18 cellular contexts compared by ENCODE assay signal in the genomic region with DNA sequence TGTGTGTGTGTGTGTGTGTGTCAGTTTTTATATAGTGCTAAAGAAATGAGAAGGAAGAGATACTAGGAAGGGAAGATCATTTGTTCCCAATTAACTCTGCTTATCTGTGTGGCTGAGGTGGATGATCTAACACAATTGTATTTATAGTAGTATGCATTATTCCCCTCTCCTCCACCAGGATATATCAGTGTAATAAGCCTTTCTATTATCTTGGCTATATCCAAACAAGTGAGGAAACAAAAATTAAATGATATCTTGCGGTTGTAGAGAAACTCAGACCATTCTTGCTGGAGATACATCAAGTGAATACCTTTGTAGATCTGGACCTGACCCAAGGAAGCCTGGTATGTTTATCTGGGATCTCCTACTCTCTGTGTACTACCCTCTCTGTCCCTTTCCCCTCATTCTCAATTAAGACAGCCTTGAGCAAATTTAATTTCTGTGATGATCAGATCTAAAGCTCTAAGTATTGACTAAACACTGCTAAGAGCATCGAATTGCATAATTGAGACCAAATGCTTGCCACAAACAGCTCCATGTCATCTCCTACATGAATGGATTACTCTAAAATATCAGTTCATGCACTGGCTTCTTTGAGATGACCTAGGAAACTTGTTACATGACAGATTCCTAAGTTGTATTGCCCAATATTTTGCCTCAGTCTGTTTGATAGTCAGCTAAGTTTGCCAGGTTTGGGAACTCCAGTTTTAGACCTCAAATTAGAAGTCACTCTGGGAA.
"Had no signal": no experiment of that assay in that cellular context is flagged by ENCODE, and none has a peak within 500 bp of the region (broad histone marks: within the 10 kb centered on the region; RNA-seq: fewer than 3 reads in every experiment).

No MANE protein-coding gene starts in this region.

- H3K9me3 Mint-ChIP-seq: activated B cell treated with CpG ODN at 0.5 μM for 24 hours; activated CD4-positive, alpha-beta memory T cell treated with anti-CD3 and anti-CD28 coated beads, Interleukin-2, amount 10 ng/mL, durations not matched to agents 7 days and 5 days; activated naive CD8-positive, alpha-beta T cell treated with anti-CD3 and anti-CD28 coated beads for 36 hours; brain; natural killer cell; stimulated activated memory B cell treated with anti-CD40 and anti-IgM and Interleukin-4, amounts not matched to agents 10 μg/mL and 1 μg/mL and 100 μg/mL, for 72 hours had no signal

- DNase-seq: activated B cell treated with CpG ODN at 0.5 μM for 24 hours; activated CD4-positive, alpha-beta memory T cell treated with anti-CD3 and anti-CD28 coated beads, Interleukin-2, amount 10 ng/mL, durations not matched to agents 7 days and 5 days; activated CD4-positive, alpha-beta T cell treated with anti-CD3 and anti-CD28 coated beads for 48 hours; activated CD8-positive, alpha-beta memory T cell treated with anti-CD3 and anti-CD28 coated beads, Interleukin-2, amount 10 ng/mL, durations not matched to agents 7 days and 5 days; activated naive CD4-positive, alpha-beta T cell; activated naive CD8-positive, alpha-beta T cell treated with anti-CD3 and anti-CD28 coated beads for 36 hours; caudate nucleus; colonic mucosa; mesendoderm; natural killer cell; right lobe of liver; stimulated activated CD4-positive, alpha-beta T cell treated with anti-CD3 and anti-CD28 coated beads, Interleukin-4, amount 100 ng/mL, for 4 hours; upper lobe of left lung had no signal

- H3K4me3 ChIP-seq: colonic mucosa, right lobe of liver, thoracic aorta, upper lobe of left lung had no signal

- H3K4me1 Mint-ChIP-seq: activated B cell treated with CpG ODN at 0.5 μM for 24 hours; activated CD4-positive, alpha-beta memory T cell treated with anti-CD3 and anti-CD28 coated beads, Interleukin-2, amount 10 ng/mL, durations not matched to agents 7 days and 5 days; activated CD8-positive, alpha-beta memory T cell treated with anti-CD3 and anti-CD28 coated beads, Interleukin-2, amount 10 ng/mL, durations not matched to agents 7 days and 5 days; activated naive CD8-positive, alpha-beta T cell treated with anti-CD3 and anti-CD28 coated beads for 36 hours; natural killer cell; stimulated activated memory B cell treated with anti-CD40 and anti-IgM and Interleukin-4, amounts not matched to agents 10 μg/mL and 1 μg/mL and 100 μg/mL, for 72 hours had no signal

- H3K27me3 ChIP-seq: colonic mucosa, neutrophil, right lobe of liver, upper lobe of left lung had no signal

- H3K27me3 Mint-ChIP-seq: activated naive CD8-positive, alpha-beta T cell treated with anti-CD3 and anti-CD28 coated beads for 36 hours; stimulated activated memory B cell treated with anti-CD40 and anti-IgM and Interleukin-4, amounts not matched to agents 10 μg/mL and 1 μg/mL and 100 μg/mL, for 72 hours had no signal

- H3K27ac Mint-ChIP-seq: activated B cell treated with CpG ODN at 0.5 μM for 24 hours; activated CD4-positive, alpha-beta memory T cell treated with anti-CD3 and anti-CD28 coated beads, Interleukin-2, amount 10 ng/mL, durations not matched to agents 7 days and 5 days; activated CD8-positive, alpha-beta memory T cell treated with anti-CD3 and anti-CD28 coated beads, Interleukin-2, amount 10 ng/mL, durations not matched to agents 7 days and 5 days; activated naive CD8-positive, alpha-beta T cell treated with anti-CD3 and anti-CD28 coated beads for 36 hours; brain; natural killer cell; stimulated activated memory B cell treated with anti-CD40 and anti-IgM and Interleukin-4, amounts not matched to agents 10 μg/mL and 1 μg/mL and 100 μg/mL, for 72 hours had no signal

- ATAC-seq: activated CD8-positive, alpha-beta memory T cell treated with anti-CD3 and anti-CD28 coated beads, Interleukin-2, amount 10 ng/mL, durations not matched to agents 7 days and 5 days; natural killer cell; right lobe of liver; stimulated activated memory B cell treated with anti-CD40 and anti-IgM and Interleukin-4, amounts not matched to agents 10 μg/mL and 1 μg/mL and 100 μg/mL, for 72 hours had no signal

- H3K4me3 Mint-ChIP-seq: activated B cell treated with CpG ODN at 0.5 μM for 24 hours; activated CD4-positive, alpha-beta memory T cell treated with anti-CD3 and anti-CD28 coated beads, Interleukin-2, amount 10 ng/mL, durations not matched to agents 7 days and 5 days; activated CD8-positive, alpha-beta memory T cell treated with anti-CD3 and anti-CD28 coated beads, Interleukin-2, amount 10 ng/mL, durations not matched to agents 7 days and 5 days; activated naive CD8-positive, alpha-beta T cell treated with anti-CD3 and anti-CD28 coated beads for 36 hours; brain; natural killer cell; stimulated activated memory B cell treated with anti-CD40 and anti-IgM and Interleukin-4, amounts not matched to agents 10 μg/mL and 1 μg/mL and 100 μg/mL, for 72 hours had no signal

- H3K9ac ChIP-seq: parathyroid adenoma had no signal

- H3K36me3 Mint-ChIP-seq: activated CD8-positive, alpha-beta memory T cell treated with anti-CD3 and anti-CD28 coated beads, Interleukin-2, amount 10 ng/mL, durations not matched to agents 7 days and 5 days; activated naive CD8-positive, alpha-beta T cell treated with anti-CD3 and anti-CD28 coated beads for 36 hours; brain; natural killer cell; stimulated activated memory B cell treated with anti-CD40 and anti-IgM and Interleukin-4, amounts not matched to agents 10 μg/mL and 1 μg/mL and 100 μg/mL, for 72 hours had no signal

- H3K36me3 ChIP-seq: colonic mucosa, neutrophil, right lobe of liver, thoracic aorta, upper lobe of left lung had no signal

- H3K9me3 ChIP-seq: colonic mucosa, neutrophil, right lobe of liver, thoracic aorta, upper lobe of left lung had no signal

- H2AFZ ChIP-seq: parathyroid adenoma had no signal

- H3K4me1 ChIP-seq: colonic mucosa, parathyroid adenoma, right lobe of liver, upper lobe of left lung had no signal

- H3K27ac ChIP-seq: colonic mucosa, neutrophil, parathyroid adenoma, right lobe of liver, thoracic aorta, upper lobe of left lung had no signal

- H3K79me2 ChIP-seq: parathyroid adenoma had no signal
